Comparison of ENCODE assay signal across 1 cellular context in genomic region chr22:20450551-20450906, GRCh38.
TF ChIP-seq lines count a peak whose summit lies in the region.

No MANE protein-coding gene starts in this region.

TF ChIP-seq in GM12878, 131 proteins besides CTCF, POLR2A, EP300 and RAD21:
- TF ChIP-seq USF1 (IDR thresholded peaks at IDR 0.05; ENCODE audit: borderline replicate concordance, extremely low read length, insufficient read depth, low read depth, low read length) (no peak), ZNF592 (IDR thresholded peaks at IDR 0.05) (no peak), YBX1 (IDR thresholded peaks at IDR 0.05) (no peak), HCFC1 (IDR thresholded peaks at IDR 0.05; ENCODE audit: low read length) (no peak), SUZ12 (IDR thresholded peaks at IDR 0.05; ENCODE audit: unreplicated experiment) (no peak), MYC (IDR thresholded peaks at IDR 0.05; ENCODE audit: insufficient read depth, insufficient read length, insufficient replicate concordance, low read length, severe bottlenecking) (no peak), ZNF622 (IDR thresholded peaks at IDR 0.05) (no peak), JUND (IDR thresholded peaks at IDR 0.05; ENCODE audit: low read depth, low read length) (no peak), GATAD2B (conservative IDR thresholded peaks at IDR 0.05; ENCODE audit: low read depth) (no peak), USF2 (IDR thresholded peaks at IDR 0.05; ENCODE audit: borderline replicate concordance, low read depth, low read length) (no peak), NR2C2 (IDR thresholded peaks at IDR 0.05; ENCODE audit: borderline replicate concordance, control insufficient read depth, insufficient read length, low read depth) (no peak), ESRRA (IDR thresholded peaks at IDR 0.05; ENCODE audit: low read length) (no peak), BCL11A (IDR thresholded peaks at IDR 0.05; ENCODE audit: low read depth, low read length) (no peak)
